Comparison of ENCODE assay signal across 1 cellular context in genomic region chr11:61800331-61801281, GRCh38.
TF ChIP-seq lines count a peak whose summit lies in the region.

No MANE protein-coding gene starts in this region.

TF ChIP-seq in IMR-90, 13 proteins besides CTCF, POLR2A, EP300 and RAD21:
- TF ChIP-seq FOS (IDR thresholded peaks at IDR 0.05; ENCODE audit: low read depth, low read length) (peak; percentile 18; the same call in 1 of the 2 replicates), SMC3 (IDR thresholded peaks at IDR 0.05; ENCODE audit: low read depth, low read length) (no peak)
